8 cellular contexts compared by ENCODE assay signal in the genomic region with DNA sequence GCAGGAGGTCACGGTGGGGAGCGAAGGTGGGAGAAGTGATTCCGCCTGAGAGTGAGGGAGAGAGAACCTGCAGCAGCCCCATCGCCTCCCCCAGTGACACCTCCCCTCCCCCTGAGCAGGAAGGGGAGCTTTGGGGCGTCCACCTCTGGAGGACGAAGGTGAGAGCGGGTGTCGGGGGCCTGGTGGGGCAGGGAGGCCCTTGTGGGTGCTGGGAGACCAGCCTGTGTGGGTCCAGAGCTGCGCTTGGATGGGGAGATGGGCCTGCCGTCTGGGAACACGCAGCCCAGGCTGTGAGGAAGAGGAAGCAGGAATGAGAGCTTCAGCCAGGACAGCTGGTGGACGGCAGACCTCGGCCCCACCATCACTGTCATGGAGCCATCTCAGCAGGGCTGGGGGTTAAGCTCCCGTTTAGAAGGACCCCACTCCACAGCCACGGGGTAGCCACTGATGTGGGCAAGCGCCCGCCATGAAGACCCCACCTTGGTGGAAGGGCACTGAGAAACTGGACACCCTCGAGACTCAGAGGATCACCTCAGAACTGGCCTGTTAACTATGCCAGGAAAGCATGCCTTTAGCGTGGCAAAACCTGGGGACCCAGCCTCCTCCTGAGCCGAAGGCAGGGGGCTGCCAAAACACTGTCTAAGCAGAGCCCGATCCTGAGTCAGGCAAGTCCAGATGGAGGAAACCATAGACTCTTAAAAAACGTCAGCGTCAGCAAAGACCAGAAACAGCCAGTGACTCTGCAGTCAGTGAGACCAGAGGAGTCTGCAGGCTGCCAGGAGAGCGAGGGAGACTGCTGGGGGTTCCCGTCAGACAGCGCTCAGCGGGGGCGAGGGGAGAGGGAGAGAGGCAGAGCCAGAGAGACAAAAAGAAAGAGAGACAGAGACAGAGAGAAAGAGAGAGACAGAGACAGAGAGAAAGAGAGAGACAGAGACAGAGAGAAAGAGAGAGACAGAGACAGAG. TPM values are rescaled to one million over a fixed set of nuclear protein-coding genes. Genes with fewer than 3 reads are reported as not detected.
DNase-seq lines count a peak whose midpoint lies in the region; TF ChIP-seq lines count a peak whose summit lies in the region.

No MANE protein-coding gene starts in this region.

- no peaks in the 10 kb centered on the region for H4K20me1 ChIP-seq in Loucy (ENCODE audit: insufficient read depth, low read length, poor library complexity, severe bottlenecking)
- H4K20me1 ChIP-seq in PC-9 (ENCODE audit: insufficient read depth) = no peaks in the 10 kb centered on the region

- peaks cover 1% of the 10 kb centered on the region for H3K36me3 Mint-ChIP-seq in chondrocyte (ENCODE audit: low read depth)

- H3K4me2 ChIP-seq in Loucy (ENCODE audit: low read depth, low read length, poor library complexity, severe bottlenecking) (peak overlapping the region; percentile 40), PC-9 (no peak overlapping the region)

- H3K27me3 ChIP-seq in Loucy (ENCODE audit: insufficient read depth, low read length, poor library complexity, severe bottlenecking) = no peaks in the 10 kb centered on the region
- peaks cover 35% of the 10 kb centered on the region for H3K27me3 ChIP-seq in PC-9 (ENCODE audit: insufficient read depth, low read depth)

- no peaks in the 10 kb centered on the region for H3K9me2 ChIP-seq in Loucy (replicated peaks; ENCODE audit: low read depth, low read length)
- H3K9me2 ChIP-seq in PC-9 (ENCODE audit: insufficient read depth) = no peaks in the 10 kb centered on the region

- H3F3A ChIP-seq in Loucy (ENCODE audit: low read depth) = no peaks in the 10 kb centered on the region
- H3F3A ChIP-seq in PC-9 (ENCODE audit: insufficient read depth, low read depth) = peaks cover 8% of the 10 kb centered on the region; the same call in 1 of the 2 replicates

- peak overlapping the region; percentile 59 for H3K4me3 Mint-ChIP-seq in chondrocyte (ENCODE audit: unreplicated experiment)

- no peak overlapping the region for H3K9ac ChIP-seq in Loucy (ENCODE audit: low read depth, low read length, poor library complexity, severe bottlenecking)

- no TSS peak for BruUV-seq in PC-9 (replicated peaks; lab: Mats Ljungman, UMichigan)

- CTCF ChIA-PET in PC-9 (lab: Charles Lee) = interaction anchor here (0.6 kb wide), 1 partner anchor 116 kb away, joined by 3 read pairs; no protein-coding TSS in a partner anchor

- intact Hi-C loops in PC-9 (cut with micrococcal nuclease; ENCODE audit: unreplicated experiment) = no loop called here

- H3K4me1 ChIP-seq in Loucy (ENCODE audit: insufficient read depth, low read length, poor library complexity, severe bottlenecking) = peaks cover 17% of the 10 kb centered on the region
- peaks cover 6% of the 10 kb centered on the region; the same call in 1 of the 2 replicates for H3K4me1 ChIP-seq in PC-9 (replicated peaks; ENCODE audit: insufficient read depth)

- TF ChIP-seq CTCF in Loucy (conservative IDR thresholded peaks at IDR 0.05; ENCODE audit: low read length) = no peak
- TF ChIP-seq CTCF in chondrocyte (IDR thresholded peaks at IDR 0.05) = no peak
- TF ChIP-seq CTCF in PC-9 (conservative IDR thresholded peaks at IDR 0.05) = no peak

- H3K4me1 Mint-ChIP-seq in chondrocyte (ENCODE audit: low read depth) = peaks cover 14% of the 10 kb centered on the region

- H3K27ac ChIP-seq in PC-9 = no peak overlapping the region

- H3K27ac Mint-ChIP-seq in chondrocyte (ENCODE audit: unreplicated experiment) = peak overlapping the region; percentile 83

- DNase-seq in AG20443 (ENCODE audit: low spot score) (peak; percentile 72), chondrocyte (ENCODE audit: low spot score) (no peak), midbrain (lab: John Stamatoyannopoulos, UW) (peak; percentile 5), NCI-H446 (lab: John Stamatoyannopoulos, UW) (no peak), PC-9 (no peak), activated gamma-delta T cell (lab: John Stamatoyannopoulos, UW) (no peak), HT-29 (ENCODE audit: low spot score) (no peak)

- H2AFZ ChIP-seq in Loucy (ENCODE audit: low read length) (0 out of 2 replicates have a peak overlapping the region, but pooled peaks have one; percentile 36), PC-9 (no peak overlapping the region; the same call in 1 of the 2 replicates)

- H3K4me3 ChIP-seq in Loucy (ENCODE audit: low read length, poor library complexity, severe bottlenecking) (no peak overlapping the region), PC-9 (no peak overlapping the region)

- no peaks in the 10 kb centered on the region for H3K27me3 Mint-ChIP-seq in chondrocyte (ENCODE audit: low read depth)

- no peaks in the 10 kb centered on the region for H3K9me3 Mint-ChIP-seq in chondrocyte (ENCODE audit: low read depth)

- H3K79me2 ChIP-seq in Loucy (ENCODE audit: insufficient read depth, low read length) (no peaks in the 10 kb centered on the region), PC-9 (ENCODE audit: low read depth) (no peaks in the 10 kb centered on the region)

- POLR2A ChIA-PET in PC-9 (lab: Charles Lee; ENCODE audit: unreplicated experiment) = no interaction called here

- no peaks in the 10 kb centered on the region for H3K9me3 ChIP-seq in Loucy (ENCODE audit: insufficient read depth, low read depth, low read length)
- no peaks in the 10 kb centered on the region for H3K9me3 ChIP-seq in PC-9 (ENCODE audit: insufficient read depth, low read depth)

- H3K36me3 ChIP-seq in Loucy (ENCODE audit: insufficient read depth, low read length) = no peaks in the 10 kb centered on the region
- H3K36me3 ChIP-seq in PC-9 (ENCODE audit: low read depth) = no peaks in the 10 kb centered on the region

RNA-seq across cellular contexts. Expression of gene PROZ, which starts 6.4 kb away (rescaled TPM):
- not detected in 3 replicates for total RNA-seq in chondrocyte
- total RNA-seq in PC-9 (2021) = not detected in 2 replicates
- not detected in 2 replicates for total RNA-seq in HT-29 (2014; rRNA removed; shearing (Covaris generic))

RNA-seq across cellular contexts. Expression of gene F10, which starts 29.4 kb away (rescaled TPM):
- total RNA-seq in chondrocyte (1.9 to 2.0 TPM in 2 of 3 replicates, not detected in the other), PC-9 (2021) (not detected in 2 replicates)
- 0.05 TPM in 1 of 2 replicates, not detected in the other for total RNA-seq in HT-29 (2014; rRNA removed; shearing (Covaris generic))

RNA-seq across cellular contexts. Expression of gene F7, which starts 46.4 kb away (rescaled TPM):
- total RNA-seq in chondrocyte (0.34 to 0.85 TPM (median 0.60 TPM) in 3 replicates), PC-9 (2021) (not detected in 2 replicates)
- not detected in 2 replicates for total RNA-seq in HT-29 (2014; rRNA removed; shearing (Covaris generic))

RNA-seq across cellular contexts. Expression of gene PCID2, which starts 56.4 kb away (rescaled TPM):
- total RNA-seq in chondrocyte (32.9 to 42.8 TPM (median 33.7 TPM) in 3 replicates), PC-9 (2021) (48.3 and 71.8 TPM in 2 replicates)
- 62.4 and 69.0 TPM in 2 replicates for total RNA-seq in HT-29 (2014; rRNA removed; shearing (Covaris generic))

RNA-seq across cellular contexts. Expression of gene CUL4A, which starts 57.4 kb away (rescaled TPM):
- total RNA-seq in chondrocyte (63.7 to 64.6 TPM (median 64.1 TPM) in 3 replicates), PC-9 (2021) (90.8 and 91.0 TPM in 2 replicates)
- 184 and 200 TPM in 2 replicates for total RNA-seq in HT-29 (2014; rRNA removed; shearing (Covaris generic))

Comparison
In these comparisons a context has a peak if more than half of its experiments do, and no peak if none do; other contexts are left out.
1. DNase-seq: peak in AG20443 (single experiment) and midbrain (single experiment); none in chondrocyte (single experiment), NCI-H446 (0 of 2), PC-9 (0 of 2), activated gamma-delta T cell (single experiment) and HT-29 (single experiment).